In the genomic region with DNA sequence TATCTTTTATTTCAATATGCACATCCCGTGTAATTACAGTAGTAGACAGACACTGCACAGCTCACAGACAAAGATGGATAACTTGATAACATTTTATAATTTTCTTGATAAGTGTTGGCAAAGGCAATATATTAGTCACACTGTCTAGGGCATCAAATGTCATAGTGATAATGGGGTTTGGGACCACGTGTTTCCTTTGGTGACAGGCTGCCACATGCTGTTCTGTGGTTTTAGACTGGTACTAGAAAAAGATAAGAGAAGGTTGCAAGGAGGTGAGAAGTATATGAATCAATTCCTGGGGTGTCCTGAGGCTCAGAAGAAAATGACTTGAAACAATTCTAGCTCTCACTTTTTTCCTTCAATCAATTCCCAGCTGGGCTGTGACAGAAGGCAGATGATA, we compare ENCODE assay signal across 19 cellular contexts.
"Had no signal": no experiment of that assay in that cellular context is flagged by ENCODE, and none has a peak within 500 bp of the region (broad histone marks: within the 10 kb centered on the region; RNA-seq: fewer than 3 reads in every experiment).

No MANE protein-coding gene starts in this region.

- ATAC-seq: psoas muscle, sciatic nerve, T-cell, upper lobe of right lung had no signal

- H3K27me3 Mint-ChIP-seq: brain; stimulated activated naive CD8-positive, alpha-beta T cell treated with anti-CD3 and anti-CD28 coated beads, Interleukin-15, Interleukin-2, amounts not matched to agents 100 ng/mL and 50 ng/mL, for 24 hours had no signal

- H3K4me1 Mint-ChIP-seq: activated naive CD8-positive, alpha-beta T cell treated with anti-CD3 and anti-CD28 coated beads, Interleukin-2, amount 10 ng/mL, durations not matched to agents 7 days and 5 days; T-cell had no signal

- H3K9me3 Mint-ChIP-seq: activated naive CD8-positive, alpha-beta T cell treated with anti-CD3 and anti-CD28 coated beads, Interleukin-2, amount 10 ng/mL, durations not matched to agents 7 days and 5 days; brain; nephron; stimulated activated naive CD8-positive, alpha-beta T cell treated with anti-CD3 and anti-CD28 coated beads, Interleukin-15, Interleukin-2, amounts not matched to agents 100 ng/mL and 50 ng/mL, for 24 hours had no signal

- H3K4me3 Mint-ChIP-seq: activated naive CD8-positive, alpha-beta T cell treated with anti-CD3 and anti-CD28 coated beads, Interleukin-2, amount 10 ng/mL, durations not matched to agents 7 days and 5 days; brain; nephron; stimulated activated naive CD8-positive, alpha-beta T cell treated with anti-CD3 and anti-CD28 coated beads, Interleukin-15, Interleukin-2, amounts not matched to agents 100 ng/mL and 50 ng/mL, for 24 hours; T-cell had no signal

- DNase-seq: activated CD4-positive, alpha-beta T cell treated with anti-CD3 and anti-CD28 coated beads for 48 hours; activated CD8-positive, alpha-beta memory T cell treated with anti-CD3 and anti-CD28 coated beads for 24 hours; activated naive CD4-positive, alpha-beta T cell; activated naive CD8-positive, alpha-beta T cell treated with anti-CD3 and anti-CD28 coated beads, Interleukin-2, amount 10 ng/mL, durations not matched to agents 7 days and 5 days; central memory CD4-positive, alpha-beta T cell; esophagus squamous epithelium; glutamatergic neuron; hypothalamus; kidney; left ventricle myocardium inferior; psoas muscle; T-cell; T-helper 9 cell; testis; upper lobe of right lung had no signal

- H3K27ac Mint-ChIP-seq: activated naive CD8-positive, alpha-beta T cell treated with anti-CD3 and anti-CD28 coated beads, Interleukin-2, amount 10 ng/mL, durations not matched to agents 7 days and 5 days; brain; nephron; stimulated activated naive CD8-positive, alpha-beta T cell treated with anti-CD3 and anti-CD28 coated beads, Interleukin-15, Interleukin-2, amounts not matched to agents 100 ng/mL and 50 ng/mL, for 24 hours; T-cell had no signal

- H3K36me3 Mint-ChIP-seq: activated naive CD8-positive, alpha-beta T cell treated with anti-CD3 and anti-CD28 coated beads, Interleukin-2, amount 10 ng/mL, durations not matched to agents 7 days and 5 days; brain; T-cell had no signal
